ENCODE assay signal across 11 cellular contexts in genomic region chr9:20524776-20525175, GRCh38.
DNase-seq lines count a peak whose midpoint lies in the region; ATAC-seq and TF ChIP-seq lines count a peak whose summit lies in the region.
"Had no signal": no experiment of that assay in that cellular context is flagged by ENCODE, and none has a peak within 500 bp of the region (broad histone marks: within the 10 kb centered on the region; RNA-seq: fewer than 3 reads in every experiment).

No MANE protein-coding gene starts in this region.

- no peak for ATAC-seq in aorta (ENCODE audit: low FRiP score)

- intact Hi-C loops in aorta (cut with DNase I): no loop called here

- DNase-seq in AG09319 (ENCODE audit: extremely low read depth, low read depth) (no peak), GM10248 (ENCODE audit: extremely low spot score) (no peak), NB4 (ENCODE audit: low read depth) (peak; percentile 30), epithelial cell of esophagus (ENCODE audit: low read depth) (peak; percentile 42), aorta (no peak), caudate nucleus (lab: John Stamatoyannopoulos, UW) (no peak), AG20443 (ENCODE audit: low spot score) (no peak), CD1c-positive myeloid dendritic cell (ENCODE audit: extremely low spot score) (no peak)
- DNase-seq: anterior cingulate cortex; NCI-H1092; stimulated activated CD4-positive, alpha-beta T cell treated with anti-CD3 and anti-CD28 coated beads, Interleukin-12 subunit alpha, Interleukin-12 subunit beta, amount 100 ng/mL, for 4 hours had no signal

- peak; percentile 15 for TF ChIP-seq CTCF in AG09319 (IDR thresholded peaks at IDR 0.05; ENCODE audit: low read depth, low read length)
- peak; percentile 26 for TF ChIP-seq CTCF in GM10248 (IDR thresholded peaks at IDR 0.05; ENCODE audit: control extremely low read depth, extremely low read depth, low read depth, missing control alignments)
- peak; percentile 49 for TF ChIP-seq CTCF in NB4 (IDR thresholded peaks at IDR 0.05; ENCODE audit: low read depth, low read length)
- TF ChIP-seq CTCF in epithelial cell of esophagus (IDR thresholded peaks at IDR 0.05; ENCODE audit: insufficient read depth, low read depth, low read length, missing control alignments): peak; percentile 50

- no peaks in the 10 kb centered on the region for H3K36me3 ChIP-seq in aorta (ENCODE audit: control insufficient read depth in 1 of 2, insufficient read depth in 2 of 2, low read length in 1 of 2)

- no peak overlapping the region for H3K27ac ChIP-seq in aorta (ENCODE audit: low read depth in 1 of 2, low read length in 2 of 2)
- no peak overlapping the region for H3K27ac ChIP-seq in caudate nucleus (ENCODE audit: low read depth, low read length)

- H3K4me1 ChIP-seq in aorta (ENCODE audit: control insufficient read depth in 1 of 2, insufficient read depth in 2 of 2, low read length in 2 of 2): peaks cover 0 to 1% of the 10 kb centered on the region in 2 donors

- no peaks in the 10 kb centered on the region for H3K27me3 ChIP-seq in aorta (ENCODE audit: control insufficient read depth in 1 of 2, insufficient read depth in 2 of 2, low read length in 1 of 2)

- CTCF ChIA-PET in GM10248 (lab: Yijun Ruan, JAX): interaction anchor here (0.8 to 5.3 kb wide), 10 partner anchors 8 to 410 kb away, joined by 3 to 25 read pairs (median 3); no protein-coding TSS in a partner anchor

- H3K4me3 ChIP-seq in NB4 (ENCODE audit: low read depth, low read length): no peak overlapping the region
- no peak overlapping the region for H3K4me3 ChIP-seq in epithelial cell of esophagus (ENCODE audit: low read length)
- no peak overlapping the region for H3K4me3 ChIP-seq in aorta (ENCODE audit: low read length in 2 of 2)

- POLR2A ChIA-PET in GM10248 (lab: Yijun Ruan, JAX): no interaction called here

- no peaks in the 10 kb centered on the region for H3K9me3 ChIP-seq in aorta (ENCODE audit: control insufficient read depth, low read length)

- WGBS in aorta, 2 donors: 78 to 83% methylated on average over 2 of the region's 2 CpGs

- TF ChIP-seq POLR2A in NB4 (IDR thresholded peaks at IDR 0.05; ENCODE audit: extremely low read depth, insufficient read length): no peak

Comparison
In these comparisons a context has a peak if more than half of its experiments do, and no peak if none do; other contexts are left out.
1. DNase-seq: peak in NB4 (single experiment) and epithelial cell of esophagus (single experiment); none in AG09319 (single experiment), GM10248 (single experiment), aorta (0 of 2), caudate nucleus (0 of 61), AG20443 (single experiment) and CD1c-positive myeloid dendritic cell (single experiment).
2. Peak in every context shown above with its lines, with median percentiles within 50 percentile points of each other: CTCF ChIP-seq.